ENCODE assay signal across 20 cellular contexts in the genomic region with DNA sequence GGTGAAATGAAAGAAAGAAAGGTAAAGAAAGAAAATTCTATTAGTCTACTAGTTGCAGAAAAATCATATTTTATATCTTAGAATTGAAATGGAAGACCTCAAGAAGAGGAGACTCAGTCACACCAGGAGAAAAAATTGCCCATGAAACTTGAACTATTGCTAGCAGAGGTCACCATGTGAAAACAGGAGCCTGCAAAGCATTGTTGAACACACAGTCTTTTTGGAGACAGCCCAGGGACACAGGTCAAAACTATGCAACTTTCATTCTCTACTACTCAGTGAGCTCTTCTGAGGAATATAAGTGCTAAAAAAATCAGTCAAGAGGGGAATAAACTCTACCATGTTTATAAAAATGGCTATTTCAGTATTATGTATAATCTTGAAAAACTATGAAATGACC.
"Had no signal": no experiment of that assay in that cellular context is flagged by ENCODE, and none has a peak within 500 bp of the region (broad histone marks: within the 10 kb centered on the region; RNA-seq: fewer than 3 reads in every experiment).

No MANE protein-coding gene starts in this region.

- H3K4me3 ChIP-seq: esophagus muscularis mucosa, left lung, pancreas, SK-N-MC, tibial nerve had no signal

- ATAC-seq: activated CD4-positive, alpha-beta T cell treated with anti-CD3 and anti-CD28 coated beads for 36 hours; foreskin keratinocyte; left lung; naive thymus-derived CD8-positive, alpha-beta T cell; WTC11 had no signal

- H3K27ac ChIP-seq: esophagus muscularis mucosa, foreskin keratinocyte, left lung, pancreas, SK-N-MC, tibial nerve had no signal

- DNase-seq: activated CD4-positive, alpha-beta T cell treated with anti-CD3 and anti-CD28 coated beads for 36 hours; activated CD4-positive, alpha-beta T cell treated with anti-CD3 and anti-CD28 coated beads, Interleukin-2, amount 50 U/mL, for 48 hours; activated naive CD4-positive, alpha-beta T cell treated with anti-CD3 and anti-CD28 coated beads for 36 hours; anterior cingulate cortex; cortex of kidney; effector CD4-positive, alpha-beta T cell; foreskin keratinocyte; hypothalamus; left lung; mesenchymal stem cell; naive thymus-derived CD8-positive, alpha-beta T cell; pancreas; stimulated activated CD4-positive, alpha-beta T cell treated with anti-CD3 and anti-CD28 coated beads, Interleukin-12 subunit alpha, Interleukin-12 subunit beta, amount 100 ng/mL, for 4 hours; stimulated activated CD4-positive, alpha-beta T cell treated with anti-CD3 and anti-CD28 coated beads, Interleukin-1b, Interleukin-23, amount 100 ng/mL, for 48 hours; stimulated activated CD8-positive, alpha-beta memory T cell treated with anti-CD3 and anti-CD28 coated beads, Interleukin-4, amount 100 ng/mL, for 48 hours; stimulated activated naive CD4-positive, alpha-beta T cell treated with Interleukin-2 at 50 U/mL for 16 hours had no signal

- H3K36me3 ChIP-seq: esophagus muscularis mucosa, left lung, pancreas, tibial nerve had no signal

- H3K27me3 ChIP-seq: esophagus muscularis mucosa, foreskin keratinocyte, left lung, pancreas, tibial nerve had no signal

- H3K4me1 ChIP-seq: foreskin keratinocyte, left lung had no signal

- H3K9me3 ChIP-seq: esophagus muscularis mucosa, left lung, pancreas, tibial nerve had no signal
